ENCODE assay signal across 12 cellular contexts in the genomic region with DNA sequence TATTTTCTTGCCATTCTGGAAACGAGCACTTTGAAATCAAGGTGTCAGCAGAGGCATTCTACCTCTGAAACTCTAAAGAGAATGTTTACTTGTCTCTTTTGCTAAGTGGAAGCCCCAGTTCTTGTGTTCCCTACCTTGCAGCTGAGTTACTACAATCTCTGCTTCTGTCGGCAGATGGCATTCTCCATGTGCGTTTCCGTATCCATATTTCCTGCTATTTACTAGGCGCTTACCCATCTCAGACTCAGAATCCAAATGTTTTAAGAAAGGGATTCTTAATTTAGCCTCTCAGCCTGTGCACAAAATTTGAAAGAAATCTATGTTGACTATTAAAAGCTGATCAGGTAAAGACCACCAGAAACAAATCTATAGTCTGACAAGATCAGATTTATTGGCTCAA.
DNase-seq lines count a peak whose midpoint lies in the region; ATAC-seq, FAIRE-seq and TF ChIP-seq lines count a peak whose summit lies in the region.
"Had no signal": no experiment of that assay in that cellular context is flagged by ENCODE, and none has a peak within 500 bp of the region (broad histone marks: within the 10 kb centered on the region; RNA-seq: fewer than 3 reads in every experiment).

No MANE protein-coding gene starts in this region.

- H3K4me2 ChIP-seq in hepatocyte = no peak overlapping the region

- H2AFZ ChIP-seq in hepatocyte = no peak overlapping the region

- H3K27me3 ChIP-seq in left ventricle myocardium inferior (ENCODE audit: low read depth) = no peaks in the 10 kb centered on the region
- no peaks in the 10 kb centered on the region for H3K27me3 ChIP-seq in right atrium auricular region
- no peaks in the 10 kb centered on the region for H3K27me3 ChIP-seq in hepatocyte
- H3K27me3 ChIP-seq: esophagus muscularis mucosa had no signal

- ATAC-seq in esophagus mucosa = no peak

- no peak for FAIRE-seq in RCC 7860 (lab: Jason Lieb, UNC)

- H3K4me1 ChIP-seq in left ventricle myocardium inferior = peaks cover 9% of the 10 kb centered on the region
- no peaks in the 10 kb centered on the region for H3K4me1 ChIP-seq in right atrium auricular region
- H3K4me1 ChIP-seq in hepatocyte (ENCODE audit: insufficient read depth) = no peaks in the 10 kb centered on the region
- H3K4me1 ChIP-seq: esophagus muscularis mucosa had no signal

- no peaks in the 10 kb centered on the region for H4K20me1 ChIP-seq in hepatocyte (ENCODE audit: insufficient read depth, poor library complexity, severe bottlenecking)

- 64% methylated on average over 5 of the region's 5 CpGs for WGBS in hepatocyte (ENCODE audit: low lambda C conversion rate, missing lambda C conversion rate)

- no peaks in the 10 kb centered on the region for H3K79me2 ChIP-seq in hepatocyte

- TF ChIP-seq CTCF in left ventricle myocardium inferior (IDR thresholded peaks at IDR 0.05; ENCODE audit: borderline replicate concordance) (peak; percentile 34), right atrium auricular region (IDR thresholded peaks at IDR 0.05) (peak in 1 of 2 donors; percentile 36), VCaP (conservative IDR thresholded peaks at IDR 0.05) (peak; percentile 86), hepatocyte (IDR thresholded peaks at IDR 0.05; ENCODE audit: poor library complexity) (peak; percentile 51)

- no peaks in the 10 kb centered on the region for H3K36me3 ChIP-seq in left ventricle myocardium inferior
- no peaks in the 10 kb centered on the region for H3K36me3 ChIP-seq in right atrium auricular region
- H3K36me3 ChIP-seq in hepatocyte (replicated peaks; ENCODE audit: insufficient read depth, low read depth) = no peaks in the 10 kb centered on the region
- H3K36me3 ChIP-seq: esophagus muscularis mucosa had no signal

- H3K27ac ChIP-seq in left ventricle myocardium inferior (replicated peaks) (no peak overlapping the region), right atrium auricular region (no peak overlapping the region), VCaP (peak overlapping the region; percentile 14), hepatocyte (no peak overlapping the region)
- H3K27ac ChIP-seq: esophagus muscularis mucosa had no signal

- H3K9me3 ChIP-seq in left ventricle myocardium inferior (replicated peaks) (no peaks in the 10 kb centered on the region), right atrium auricular region (no peaks in the 10 kb centered on the region), hepatocyte (ENCODE audit: low read depth) (no peaks in the 10 kb centered on the region)
- H3K9me3 ChIP-seq: esophagus muscularis mucosa had no signal

- DNase-seq in left ventricle myocardium inferior (no peak), right atrium auricular region (ENCODE audit: low spot score) (no peak), hepatocyte (ENCODE audit: low spot score) (peak; percentile 22), RCC 7860 (ENCODE audit: low spot score) (no peak), T-helper 9 cell (no peak)
- no peak for DNase-seq in activated CD4-positive, CD25-positive, alpha-beta regulatory T cell treated with anti-CD3 and anti-CD28 coated beads, Interleukin-2, amount 50 U/mL, for 72 hours
- DNase-seq: activated CD8-positive, alpha-beta memory T cell treated with anti-CD3 and anti-CD28 coated beads for 24 hours; CD8-positive, alpha-beta memory T cell; stimulated activated naive CD4-positive, alpha-beta T cell treated with Interleukin-2 at 50 U/mL for 16 hours had no signal

- H3K9me2 ChIP-seq in hepatocyte (replicated peaks; ENCODE audit: insufficient read depth) = no peaks in the 10 kb centered on the region

- H3K4me3 ChIP-seq in left ventricle myocardium inferior (no peak overlapping the region), right atrium auricular region (no peak overlapping the region), hepatocyte (no peak overlapping the region)
- H3K4me3 ChIP-seq: esophagus muscularis mucosa had no signal

- intact Hi-C loops in left ventricle myocardium inferior (cut with micrococcal nuclease) = no loop called here
